11 cellular contexts compared by ENCODE assay signal in genomic region chr17:79510071-79510470, GRCh38.
"Had no signal": no experiment of that assay in that cellular context is flagged by ENCODE, and none has a peak within 500 bp of the region (broad histone marks: within the 10 kb centered on the region; RNA-seq: fewer than 3 reads in every experiment).

No MANE protein-coding gene starts in this region.

- H3K4me1 ChIP-seq: HAP-1 had no signal

- H3K9me3 ChIP-seq: HAP-1 had no signal

- FAIRE-seq: H1, H54 had no signal

- H3K4me3 ChIP-seq: GM23248, GM23338, HAP-1 had no signal

- DNase-seq: GM23248, GOT3, H7, H9, HCEC 1CT, HFFc6 had no signal

- H3K9ac ChIP-seq: GM23248 had no signal

- H3K4me2 ChIP-seq: GM23338 had no signal

- ATAC-seq: HCT116 had no signal

- H3K27ac ChIP-seq: GM23248 had no signal

- H3K4me3 Mint-ChIP-seq: GM23338, H9, HFFc6 had no signal

- H3K4me1 Mint-ChIP-seq: GM23338 had no signal

- H3K36me3 ChIP-seq: HAP-1 had no signal

- H2AFZ ChIP-seq: GM23248, GM23338 had no signal

- H3K27ac Mint-ChIP-seq: GM23338, H9, HFFc6 had no signal
